Comparison of ENCODE assay signal across 9 cellular contexts in the genomic region with DNA sequence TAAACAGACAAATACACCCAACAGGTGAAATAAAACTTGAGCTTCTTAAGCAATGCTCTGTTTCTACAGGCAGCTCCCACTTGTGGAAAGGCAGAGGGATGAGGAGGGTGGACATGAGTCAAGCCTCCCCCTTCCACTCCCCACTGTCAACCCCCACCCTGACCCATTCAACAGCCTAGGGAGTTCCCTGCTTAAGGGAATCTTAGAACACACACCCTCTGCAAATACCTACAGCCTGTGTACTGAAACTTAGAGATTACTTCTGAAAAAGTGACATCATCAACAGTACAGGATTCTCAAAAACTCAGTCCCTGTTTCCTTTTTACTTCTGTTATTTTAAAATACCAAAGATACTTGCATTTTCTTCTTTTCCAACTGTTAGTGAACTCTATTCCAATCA.
DNase-seq lines count a peak whose midpoint lies in the region; ATAC-seq and TF ChIP-seq lines count a peak whose summit lies in the region.
"Had no signal": no experiment of that assay in that cellular context is flagged by ENCODE, and none has a peak within 500 bp of the region (broad histone marks: within the 10 kb centered on the region; RNA-seq: fewer than 3 reads in every experiment).

No MANE protein-coding gene starts in this region.

- ATAC-seq in GM18499 (IDR thresholded peaks at IDR 0.05; ENCODE audit: insufficient read depth, unreplicated experiment) (peak; percentile 58), HG02678 (IDR thresholded peaks at IDR 0.05; ENCODE audit: unreplicated experiment) (peak; percentile 60), lower lobe of right lung (peak; percentile 68 to 85), sciatic nerve (no peak)

- H3K36me3 Mint-ChIP-seq in activated CD4-positive, alpha-beta memory T cell treated with anti-CD3 and anti-CD28 coated beads, Interleukin-2, amount 10 ng/mL, durations not matched to agents 7 days and 5 days (ENCODE audit: low read depth), result no peaks in the 10 kb centered on the region

- no peak overlapping the region for H3K27ac Mint-ChIP-seq in activated CD4-positive, alpha-beta memory T cell treated with anti-CD3 and anti-CD28 coated beads, Interleukin-2, amount 10 ng/mL, durations not matched to agents 7 days and 5 days
- H3K27ac Mint-ChIP-seq: stimulated activated naive CD8-positive, alpha-beta T cell treated with anti-CD3 and anti-CD28 coated beads, Interleukin-15, Interleukin-2, amounts not matched to agents 100 ng/mL and 50 ng/mL, for 24 hours had no signal

- no peaks in the 10 kb centered on the region for H3K9me3 Mint-ChIP-seq in activated CD4-positive, alpha-beta memory T cell treated with anti-CD3 and anti-CD28 coated beads, Interleukin-2, amount 10 ng/mL, durations not matched to agents 7 days and 5 days
- H3K9me3 Mint-ChIP-seq: stimulated activated naive CD8-positive, alpha-beta T cell treated with anti-CD3 and anti-CD28 coated beads, Interleukin-15, Interleukin-2, amounts not matched to agents 100 ng/mL and 50 ng/mL, for 24 hours had no signal

- no peak for TF ChIP-seq CTCF in lower lobe of right lung (IDR thresholded peaks at IDR 0.05)

- CTCF ChIA-PET in activated CD4-positive, alpha-beta memory T cell treated with anti-CD3 and anti-CD28 coated beads, Interleukin-2, amount 10 ng/mL, durations not matched to agents 7 days and 5 days (lab: Charles Lee), result no interaction called here

- H3K4me3 ChIP-seq in lower lobe of right lung, result no peak overlapping the region

- no peaks in the 10 kb centered on the region for H3K9me3 ChIP-seq in lower lobe of right lung

- no peaks in the 10 kb centered on the region for H3K27me3 ChIP-seq in lower lobe of right lung (ENCODE audit: low read depth)

- intact Hi-C loops in lower lobe of right lung (cut with DNase I) (no loop called here), sciatic nerve (cut with DNase I) (no loop called here)

- no peaks in the 10 kb centered on the region for H3K4me1 Mint-ChIP-seq in activated CD4-positive, alpha-beta memory T cell treated with anti-CD3 and anti-CD28 coated beads, Interleukin-2, amount 10 ng/mL, durations not matched to agents 7 days and 5 days

- H3K27ac ChIP-seq in lower lobe of right lung, result peak overlapping the region; percentile 5

- DNase-seq in RPMI7951 (ENCODE audit: low read depth), result peak; percentile 80
- DNase-seq in lower lobe of right lung, result no peak
- DNase-seq in epidermal melanocyte (ENCODE audit: insufficient read length, low spot score), result no peak
- no peak for DNase-seq in sciatic nerve (ENCODE audit: low spot score)
- no peak for DNase-seq in amygdala (lab: John Stamatoyannopoulos, UW)
- DNase-seq in activated CD4-positive, alpha-beta memory T cell treated with anti-CD3 and anti-CD28 coated beads, Interleukin-2, amount 10 ng/mL, durations not matched to agents 7 days and 5 days, result no peak

- POLR2A ChIA-PET in activated CD4-positive, alpha-beta memory T cell treated with anti-CD3 and anti-CD28 coated beads, Interleukin-2, amount 10 ng/mL, durations not matched to agents 7 days and 5 days (lab: Charles Lee), result no interaction called here

- no peaks in the 10 kb centered on the region for H3K4me1 ChIP-seq in lower lobe of right lung

- H3K27me3 Mint-ChIP-seq in activated CD4-positive, alpha-beta memory T cell treated with anti-CD3 and anti-CD28 coated beads, Interleukin-2, amount 10 ng/mL, durations not matched to agents 7 days and 5 days, result no peaks in the 10 kb centered on the region
- H3K27me3 Mint-ChIP-seq: stimulated activated naive CD8-positive, alpha-beta T cell treated with anti-CD3 and anti-CD28 coated beads, Interleukin-15, Interleukin-2, amounts not matched to agents 100 ng/mL and 50 ng/mL, for 24 hours had no signal

- H3K36me3 ChIP-seq in lower lobe of right lung, result no peaks in the 10 kb centered on the region

- no peak overlapping the region for H3K4me3 Mint-ChIP-seq in activated CD4-positive, alpha-beta memory T cell treated with anti-CD3 and anti-CD28 coated beads, Interleukin-2, amount 10 ng/mL, durations not matched to agents 7 days and 5 days
- H3K4me3 Mint-ChIP-seq: stimulated activated naive CD8-positive, alpha-beta T cell treated with anti-CD3 and anti-CD28 coated beads, Interleukin-15, Interleukin-2, amounts not matched to agents 100 ng/mL and 50 ng/mL, for 24 hours had no signal
